In the genomic region with DNA sequence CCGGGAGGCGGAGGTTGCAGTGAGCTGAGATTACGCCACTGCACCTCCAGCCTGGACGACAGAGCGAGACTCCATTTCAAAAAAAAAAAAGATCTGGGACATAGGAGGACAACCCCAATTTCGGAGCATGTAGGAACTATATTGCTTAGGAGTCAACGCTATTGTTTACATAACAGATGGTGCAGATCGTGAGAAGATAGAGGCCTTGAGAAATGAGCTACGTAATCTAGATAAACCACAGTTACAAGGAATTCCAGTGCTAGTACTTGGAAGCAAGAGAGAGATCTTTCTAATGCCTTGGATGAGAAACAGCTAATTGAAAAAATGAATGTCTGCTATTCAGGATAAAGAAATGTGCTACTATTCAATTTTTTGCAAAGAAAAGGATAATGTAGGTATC, we compare ENCODE assay signal across 30 cellular contexts.
"Had no signal": no experiment of that assay in that cellular context is flagged by ENCODE, and none has a peak within 500 bp of the region (broad histone marks: within the 10 kb centered on the region; RNA-seq: fewer than 3 reads in every experiment).

No MANE protein-coding gene starts in this region.

- H3K27me3 ChIP-seq: ascending aorta, cardiac muscle cell had no signal

- H3K27ac ChIP-seq: ascending aorta, cardiac muscle cell, VCaP had no signal

- H3K9me3 Mint-ChIP-seq: activated B cell treated with CpG ODN at 0.5 μM for 24 hours; activated CD4-positive, alpha-beta memory T cell treated with anti-CD3 and anti-CD28 coated beads, Interleukin-2, amount 10 ng/mL, durations not matched to agents 7 days and 5 days; activated naive CD4-positive, alpha-beta T cell treated with anti-CD3 and anti-CD28 coated beads, Interleukin-2, amount 10 ng/mL, durations not matched to agents 7 days and 5 days; central memory CD8-positive, alpha-beta T cell had no signal

- H3K9me3 ChIP-seq: ascending aorta had no signal

- H3K27me3 Mint-ChIP-seq: activated B cell treated with CpG ODN at 0.5 μM for 24 hours; activated CD4-positive, alpha-beta memory T cell treated with anti-CD3 and anti-CD28 coated beads, Interleukin-2, amount 10 ng/mL, durations not matched to agents 7 days and 5 days; activated CD8-positive, alpha-beta memory T cell treated with anti-CD3 and anti-CD28 coated beads, Interleukin-2, amount 10 ng/mL, durations not matched to agents 7 days and 5 days; activated naive CD4-positive, alpha-beta T cell treated with anti-CD3 and anti-CD28 coated beads, Interleukin-2, amount 10 ng/mL, durations not matched to agents 7 days and 5 days; activated naive CD8-positive, alpha-beta T cell; central memory CD8-positive, alpha-beta T cell had no signal

- DNase-seq: activated B cell treated with CpG ODN at 0.5 μM for 24 hours; activated CD4-positive, alpha-beta memory T cell treated with anti-CD3 and anti-CD28 coated beads, Interleukin-2, amount 10 ng/mL, durations not matched to agents 7 days and 5 days; activated CD4-positive, alpha-beta T cell treated with anti-CD3 and anti-CD28 coated beads for 1 hour; activated CD4-positive, alpha-beta T cell treated with anti-CD3 and anti-CD28 coated beads for 48 hours; activated CD8-positive, alpha-beta memory T cell treated with anti-CD3 and anti-CD28 coated beads for 24 hours; activated CD8-positive, alpha-beta memory T cell treated with anti-CD3 and anti-CD28 coated beads, Interleukin-2, amount 10 ng/mL, durations not matched to agents 7 days and 5 days; activated CD8-positive, alpha-beta memory T cell treated with anti-CD3 and anti-CD28 coated beads, Interleukin-2, amount 50 U/mL, for 48 hours; activated effector memory CD4-positive, alpha-beta T cell treated with Interleukin-2 at 50 U/mL for 16 hours; activated naive CD4-positive, alpha-beta T cell treated with anti-CD3 and anti-CD28 coated beads, Interleukin-2, amount 10 ng/mL, durations not matched to agents 7 days and 5 days; activated T-cell treated with anti-CD3 and anti-CD28 coated beads, Interleukin-2, amount 50 U/mL, for 48 hours; amygdala; Karpas-422; NCI-H1105; NCI-H1417 treated with DMSO at 0.1 percent for 48 hours; NCI-H187 treated with DMSO at 0.1 percent for 48 hours; NCI-H2081; NCI-H345; NCI-H524 treated with DMSO at 0.1 percent for 48 hours; Right ventricle myocardium superior; RPMI8226; SW 1271; T-helper 1 cell; T-helper 2 cell; T-helper 9 cell had no signal

- H3K4me1 Mint-ChIP-seq: activated CD8-positive, alpha-beta memory T cell treated with anti-CD3 and anti-CD28 coated beads, Interleukin-2, amount 10 ng/mL, durations not matched to agents 7 days and 5 days; activated naive CD4-positive, alpha-beta T cell treated with anti-CD3 and anti-CD28 coated beads, Interleukin-2, amount 10 ng/mL, durations not matched to agents 7 days and 5 days; central memory CD8-positive, alpha-beta T cell had no signal

- H3K4me3 ChIP-seq: ascending aorta, cardiac muscle cell had no signal

- H3K27ac Mint-ChIP-seq: activated B cell treated with CpG ODN at 0.5 μM for 24 hours; activated CD4-positive, alpha-beta memory T cell treated with anti-CD3 and anti-CD28 coated beads, Interleukin-2, amount 10 ng/mL, durations not matched to agents 7 days and 5 days; activated CD8-positive, alpha-beta memory T cell treated with anti-CD3 and anti-CD28 coated beads, Interleukin-2, amount 10 ng/mL, durations not matched to agents 7 days and 5 days; activated naive CD8-positive, alpha-beta T cell had no signal

- H3K36me3 ChIP-seq: cardiac muscle cell had no signal

- H3K4me1 ChIP-seq: ascending aorta had no signal

- H3K4me3 Mint-ChIP-seq: activated B cell treated with CpG ODN at 0.5 μM for 24 hours; activated CD4-positive, alpha-beta memory T cell treated with anti-CD3 and anti-CD28 coated beads, Interleukin-2, amount 10 ng/mL, durations not matched to agents 7 days and 5 days; activated CD8-positive, alpha-beta memory T cell treated with anti-CD3 and anti-CD28 coated beads, Interleukin-2, amount 10 ng/mL, durations not matched to agents 7 days and 5 days; activated naive CD4-positive, alpha-beta T cell treated with anti-CD3 and anti-CD28 coated beads, Interleukin-2, amount 10 ng/mL, durations not matched to agents 7 days and 5 days; activated naive CD8-positive, alpha-beta T cell; central memory CD8-positive, alpha-beta T cell had no signal

- H3K36me3 Mint-ChIP-seq: activated CD8-positive, alpha-beta memory T cell treated with anti-CD3 and anti-CD28 coated beads, Interleukin-2, amount 10 ng/mL, durations not matched to agents 7 days and 5 days; activated naive CD8-positive, alpha-beta T cell had no signal

- ATAC-seq: activated CD8-positive, alpha-beta memory T cell treated with anti-CD3 and anti-CD28 coated beads, Interleukin-2, amount 10 ng/mL, durations not matched to agents 7 days and 5 days; Panc1 had no signal
